Comparison of ENCODE assay signal across 16 cellular contexts in the genomic region with DNA sequence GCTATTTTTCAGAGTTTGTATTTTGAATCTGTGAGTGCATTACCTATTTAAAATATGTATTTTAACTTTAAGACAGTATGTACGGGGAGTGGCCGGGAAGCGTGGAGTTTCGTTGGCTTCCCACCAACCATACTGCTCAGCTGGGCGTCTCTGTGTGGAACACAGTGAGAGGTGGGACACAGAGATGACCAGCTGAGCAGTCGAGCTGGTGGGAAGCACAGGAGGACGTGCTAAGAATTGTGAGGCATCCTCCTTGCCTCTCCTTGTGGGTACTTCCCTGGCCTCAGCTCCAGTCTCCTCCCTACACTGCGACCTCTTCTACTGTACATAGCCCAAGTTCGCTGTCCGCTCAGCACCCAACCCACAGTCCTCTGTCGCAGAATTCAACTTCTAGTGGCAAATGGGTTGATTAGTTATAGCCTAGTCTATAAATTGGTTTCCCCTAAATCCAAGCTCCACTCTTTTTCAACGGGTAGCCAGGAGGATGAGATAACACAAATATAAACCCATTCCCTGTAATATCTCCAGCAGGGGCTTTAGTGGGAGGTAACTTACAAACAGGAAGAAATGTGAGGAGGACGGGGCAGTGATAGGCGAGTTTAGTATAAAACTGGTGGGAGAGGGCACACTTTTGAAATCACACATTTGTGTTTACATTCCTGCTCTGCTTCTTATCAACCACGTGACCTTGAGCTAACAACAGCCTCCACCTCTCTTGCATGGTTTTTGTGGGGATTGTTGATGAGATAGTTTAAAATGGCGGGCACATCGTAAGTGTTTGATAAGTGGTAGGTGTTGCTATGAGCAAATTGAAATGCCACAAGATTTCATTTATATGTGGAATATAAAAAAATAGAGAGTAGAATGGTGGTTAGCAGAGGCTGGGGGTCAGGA.
"Had no signal": no experiment of that assay in that cellular context is flagged by ENCODE, and none has a peak within 500 bp of the region (broad histone marks: within the 10 kb centered on the region; RNA-seq: fewer than 3 reads in every experiment).

No MANE protein-coding gene starts in this region.

- H3K27me3 Mint-ChIP-seq: activated CD4-positive, alpha-beta memory T cell treated with anti-CD3 and anti-CD28 coated beads for 36 hours; activated naive CD8-positive, alpha-beta T cell had no signal

- H2AFZ ChIP-seq: neural progenitor cell had no signal

- H3K4me3 ChIP-seq: body of pancreas, coronary artery, neural progenitor cell, pancreas, uterus had no signal

- H3K9ac ChIP-seq: neural progenitor cell had no signal

- H3K4me2 ChIP-seq: neural progenitor cell had no signal

- H3K27me3 ChIP-seq: body of pancreas, neural progenitor cell, pancreas, uterus had no signal

- H3K4me1 Mint-ChIP-seq: central memory CD8-positive, alpha-beta T cell; neural progenitor cell; stimulated activated effector memory CD8-positive, alpha-beta T cell treated with anti-CD3 and anti-CD28 coated beads, Interleukin-12 subunit alpha, Interleukin-12 subunit beta, amount 100 ng/mL, for 72 hours had no signal

- H3K4me3 Mint-ChIP-seq: activated CD4-positive, alpha-beta memory T cell treated with anti-CD3 and anti-CD28 coated beads for 36 hours; activated naive CD8-positive, alpha-beta T cell; activated T-cell treated with anti-CD3 and anti-CD28 coated beads, Interleukin-2, amount 50 U/mL, for 4 hours; central memory CD8-positive, alpha-beta T cell; neural progenitor cell; stimulated activated effector memory CD8-positive, alpha-beta T cell treated with anti-CD3 and anti-CD28 coated beads, Interleukin-12 subunit alpha, Interleukin-12 subunit beta, amount 100 ng/mL, for 72 hours had no signal

- DNase-seq: activated CD4-positive, alpha-beta memory T cell treated with anti-CD3 and anti-CD28 coated beads for 36 hours; activated effector memory CD4-positive, alpha-beta T cell treated with anti-CD3 and anti-CD28 coated beads, Interleukin-2, amount 50 U/mL, for 16 hours; activated T-cell treated with anti-CD3 and anti-CD28 coated beads, Interleukin-2, amount 50 U/mL, for 4 hours; amygdala; body of pancreas; foreskin melanocyte; head of caudate nucleus; pancreas; uterus; WERI-Rb-1 had no signal

- H3K9me3 Mint-ChIP-seq: activated CD4-positive, alpha-beta memory T cell treated with anti-CD3 and anti-CD28 coated beads for 36 hours; activated T-cell treated with anti-CD3 and anti-CD28 coated beads, Interleukin-2, amount 50 U/mL, for 4 hours; central memory CD8-positive, alpha-beta T cell; neural progenitor cell; stimulated activated effector memory CD8-positive, alpha-beta T cell treated with anti-CD3 and anti-CD28 coated beads, Interleukin-12 subunit alpha, Interleukin-12 subunit beta, amount 100 ng/mL, for 72 hours had no signal

- H3K27ac ChIP-seq: body of pancreas, coronary artery, neural progenitor cell, pancreas, uterus, WERI-Rb-1 had no signal

- H3K36me3 Mint-ChIP-seq: activated CD4-positive, alpha-beta memory T cell treated with anti-CD3 and anti-CD28 coated beads for 36 hours; neural progenitor cell; stimulated activated effector memory CD8-positive, alpha-beta T cell treated with anti-CD3 and anti-CD28 coated beads, Interleukin-12 subunit alpha, Interleukin-12 subunit beta, amount 100 ng/mL, for 72 hours had no signal

- H3K36me3 ChIP-seq: neural progenitor cell, pancreas, uterus, WERI-Rb-1 had no signal

- H3K27ac Mint-ChIP-seq: activated CD4-positive, alpha-beta memory T cell treated with anti-CD3 and anti-CD28 coated beads for 36 hours; activated naive CD8-positive, alpha-beta T cell; neural progenitor cell; stimulated activated effector memory CD8-positive, alpha-beta T cell treated with anti-CD3 and anti-CD28 coated beads, Interleukin-12 subunit alpha, Interleukin-12 subunit beta, amount 100 ng/mL, for 72 hours had no signal

- H3K4me1 ChIP-seq: neural progenitor cell, pancreas, uterus had no signal

- ATAC-seq: activated T-cell treated with anti-CD3 and anti-CD28 coated beads, Interleukin-2, amount 50 U/mL, for 4 hours; body of pancreas; stimulated activated effector memory CD8-positive, alpha-beta T cell treated with anti-CD3 and anti-CD28 coated beads, Interleukin-12 subunit alpha, Interleukin-12 subunit beta, amount 100 ng/mL, for 72 hours had no signal

- FAIRE-seq: endothelial cell of umbilical vein, pancreas had no signal

- H3K9me3 ChIP-seq: body of pancreas, pancreas, uterus had no signal
